Comparison of ENCODE assay signal across 10 cellular contexts in the genomic region with DNA sequence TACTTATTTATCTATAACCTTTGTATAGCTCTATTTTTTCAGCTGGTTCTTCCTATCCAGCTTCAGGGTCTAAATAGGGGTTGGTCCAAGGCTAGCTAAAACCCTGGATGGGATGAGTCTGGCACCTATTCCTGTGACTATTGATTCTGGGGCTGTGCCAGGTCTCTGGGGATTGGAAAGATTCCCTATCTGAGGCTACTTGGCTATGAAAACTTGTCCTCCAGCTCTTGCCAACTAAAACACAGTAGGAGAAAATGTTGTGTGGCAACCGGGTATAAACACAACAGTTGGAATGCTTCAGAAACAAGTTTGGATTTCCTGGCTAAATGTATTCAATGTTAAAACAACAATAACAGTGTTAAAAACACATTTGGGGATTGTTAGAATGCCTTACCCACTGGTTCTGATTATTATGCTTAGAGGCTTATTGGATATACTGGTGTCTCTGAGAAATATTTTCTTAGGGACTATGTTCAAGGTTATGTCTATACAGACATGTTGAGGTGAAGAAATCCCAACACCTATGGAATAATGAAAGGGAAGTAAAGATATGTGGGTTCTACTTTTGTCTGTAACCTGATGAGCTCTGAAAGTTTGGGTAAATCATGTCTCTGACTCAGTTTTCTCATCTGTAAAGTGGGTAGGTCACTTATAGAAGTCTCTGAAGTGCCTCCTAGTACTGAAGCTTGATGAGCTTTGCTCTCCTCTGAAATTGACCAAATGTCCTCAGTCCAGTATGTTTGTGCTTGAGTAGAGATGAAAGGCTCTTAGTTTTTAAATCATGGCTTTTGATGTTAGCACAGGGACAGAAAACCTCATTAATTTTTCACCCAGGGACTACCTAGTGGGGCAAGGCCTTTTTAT.
DNase-seq lines count a peak whose midpoint lies in the region; ATAC-seq and TF ChIP-seq lines count a peak whose summit lies in the region.
"Had no signal": no experiment of that assay in that cellular context is flagged by ENCODE, and none has a peak within 500 bp of the region (broad histone marks: within the 10 kb centered on the region; RNA-seq: fewer than 3 reads in every experiment).

No MANE protein-coding gene starts in this region.

- WGBS in lung, 2 donors, result 45 to 73% methylated on average over 1 of the region's 1 CpG

- peaks cover 0 to 2% of the 10 kb centered on the region in 2 donors for H3K4me1 ChIP-seq in lung (ENCODE audit: control insufficient read depth in 2 of 2, insufficient read depth in 2 of 2, low read length in 2 of 2)
- H3K4me1 ChIP-seq: BLaER1 had no signal

- DNase-seq in Ammon's horn (ENCODE audit: low spot score), result peak; percentile 14
- peak; percentile 86 for DNase-seq in NCI-H2029 treated with DMSO at 0.1 percent for 48 hours (lab: John Stamatoyannopoulos, UW)
- peak; percentile 71 for DNase-seq in choroid plexus epithelial cell (ENCODE audit: low read depth)
- peak; percentile 32 for DNase-seq in lung (ENCODE audit: low spot score)
- DNase-seq in SIG-M5 (lab: John Stamatoyannopoulos, UW), result no peak
- DNase-seq in stimulated activated CD4-positive, alpha-beta T cell treated with anti-CD3 and anti-CD28 coated beads, Interleukin-2, amount 100 ng/mL, for 48 hours, result no peak
- no peak for DNase-seq in DMS79 treated with DMSO at 0.1 percent for 48 hours (lab: John Stamatoyannopoulos, UW)

- H3K4me3 ChIP-seq in choroid plexus epithelial cell (ENCODE audit: low read depth, low read length), result no peak overlapping the region
- H3K4me3 ChIP-seq in lung, result no peak overlapping the region
- H3K4me3 ChIP-seq: BLaER1 had no signal

- H3K36me3 ChIP-seq in lung (ENCODE audit: control insufficient read depth in 2 of 2, insufficient read depth in 2 of 2, low read length in 2 of 2), result no peaks in the 10 kb centered on the region
- H3K36me3 ChIP-seq: BLaER1 had no signal

- ATAC-seq in lung (ENCODE audit: insufficient read depth, low FRiP score) (no peak), GM21526 (IDR thresholded peaks at IDR 0.05; ENCODE audit: low FRiP score, unreplicated experiment) (no peak)
- ATAC-seq: esophagus mucosa had no signal

- no peaks in the 10 kb centered on the region for H3K9me3 ChIP-seq in lung (ENCODE audit: control insufficient read depth in 2 of 2, insufficient read depth in 1 of 2, low read length in 1 of 2)
- H3K9me3 ChIP-seq: BLaER1 had no signal

- H3K27ac ChIP-seq in lung (ENCODE audit: low read depth in 1 of 2, low read length in 1 of 2), result no peak overlapping the region
- H3K27ac ChIP-seq: BLaER1 had no signal

- TF ChIP-seq CTCF in choroid plexus epithelial cell (conservative IDR thresholded peaks at IDR 0.05; ENCODE audit: low read depth, low read length), result no peak
- TF ChIP-seq CTCF in lung (IDR thresholded peaks at IDR 0.05; ENCODE audit: control extremely low read depth, extremely low read depth), result no peak

- H3K27me3 ChIP-seq in lung (ENCODE audit: control insufficient read depth, insufficient read depth), result no peaks in the 10 kb centered on the region
- H3K27me3 ChIP-seq: BLaER1 had no signal

Comparison
In these comparisons a context has a peak if more than half of its experiments do, and no peak if none do; other contexts are left out.
1. DNase-seq: peak in Ammon's horn (single experiment), NCI-H2029 treated with DMSO at 0.1 percent for 48 hours (single experiment), choroid plexus epithelial cell (single experiment) and lung (single experiment); none in SIG-M5 (single experiment), stimulated activated CD4-positive, alpha-beta T cell treated with anti-CD3 and anti-CD28 coated beads, Interleukin-2, amount 100 ng/mL, for 48 hours (0 of 2) and DMS79 treated with DMSO at 0.1 percent for 48 hours (single experiment).